Comparison of ENCODE assay signal across 1 cellular context in the genomic region with DNA sequence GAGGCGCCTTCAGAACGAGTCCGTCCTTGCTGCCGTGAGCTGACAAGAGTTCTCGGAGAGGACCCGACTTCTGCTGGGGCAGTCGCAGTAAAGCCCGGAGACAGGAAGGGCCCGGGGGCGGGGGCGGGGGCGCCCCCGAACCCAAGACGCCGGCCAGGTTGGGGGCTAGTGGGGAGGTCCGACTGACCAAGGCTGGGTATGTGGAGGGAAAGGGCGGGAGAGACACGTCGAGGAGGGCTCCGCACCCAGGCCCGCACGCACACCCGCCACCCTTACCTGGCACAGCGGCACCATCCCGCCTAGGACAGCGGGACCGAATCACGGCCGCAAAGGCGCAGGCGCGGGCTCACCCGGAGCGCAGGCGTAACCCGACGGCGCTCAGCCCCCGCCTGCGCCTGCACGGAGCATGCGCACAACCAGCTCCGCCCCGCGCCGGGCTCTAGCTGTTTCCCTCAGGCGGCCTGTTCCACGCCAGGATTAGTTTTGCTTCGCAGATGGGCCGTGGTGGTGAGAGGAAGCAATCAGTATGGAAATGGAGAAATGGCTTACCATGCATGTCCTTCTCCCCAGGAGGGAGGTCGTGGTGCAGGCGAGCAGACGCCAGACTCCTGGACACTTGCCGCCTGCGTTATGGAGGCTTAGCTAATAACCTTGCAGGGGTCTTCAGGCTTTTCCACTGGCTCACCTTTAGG.
TF ChIP-seq lines count a peak whose summit lies in the region.

Gene MOCS2 (minus strand): TSS at position 322 of the 692 bp plus-strand sequence. CDS start 2,583 bp downstream, outside the sequence.

TF ChIP-seq in K562, 482 proteins besides CTCF, POLR2A, EP300 and RAD21 (continued from another document and continues in another):
- TF ChIP-seq MAFG (tag; conservative IDR thresholded peaks at IDR 0.05) (no peak), MYC (IDR thresholded peaks at IDR 0.05; ENCODE audit: low read depth, low read length) (no peak), MYC (CRISPR knock-in tag; IDR thresholded peaks at IDR 0.05; ENCODE audit: borderline replicate concordance, low read depth) (no peak), HDAC1 (IDR thresholded peaks at IDR 0.05) (peak in 1 of 2 experiments; percentile 36; a peak in 1 of 4 replicates), RB1 (IDR thresholded peaks at IDR 0.05; ENCODE audit: low read depth) (peak; percentile 77; the same call in 1 of the 2 replicates), RBBP5 (IDR thresholded peaks at IDR 0.05; ENCODE audit: borderline replicate concordance, insufficient read depth, low read length, poor library complexity, severe bottlenecking) (peak; percentile 86), NRF1 (conservative IDR thresholded peaks at IDR 0.05 in 1 of 2, IDR thresholded peaks at IDR 0.05 in 1 of 2) (peak; percentile 99), MNT (conservative IDR thresholded peaks at IDR 0.05) (0 out of 4 replicates have a peak, but pooled peaks have one; percentile 6 to 43), RBM14 (IDR thresholded peaks at IDR 0.05; ENCODE audit: borderline replicate concordance, insufficient read depth, low read depth, low read length) (no peak), ATF7 (IDR thresholded peaks at IDR 0.05) (0 out of 2 replicates have a peak, but pooled peaks have one; percentile 38), MBD2 (IDR thresholded peaks at IDR 0.05; ENCODE audit: borderline replicate concordance, low read depth) (peak; percentile 52; the same call in 1 of the 2 replicates), ZFX (CRISPR knock-in tag; IDR thresholded peaks at IDR 0.05) (peak; percentile 84), HMGN3 (IDR thresholded peaks at IDR 0.05; ENCODE audit: borderline replicate concordance, extremely low read depth, insufficient read length, low read depth, low read length) (peak; percentile 80), HNRNPL (IDR thresholded peaks at IDR 0.05; ENCODE audit: low read depth, low read length) (0 out of 2 replicates have a peak, but pooled peaks have one; percentile 35), EP400 (IDR thresholded peaks at IDR 0.05) (peak; percentile 29; the same call in 1 of the 2 replicates), SMARCC2 (IDR thresholded peaks at IDR 0.05; ENCODE audit: low read depth) (no peak), ARID3B (CRISPR knock-in tag; IDR thresholded peaks at IDR 0.05; ENCODE audit: borderline replicate concordance) (no peak), VEZF1 (CRISPR knock-in tag; IDR thresholded peaks at IDR 0.05) (peak; percentile 89), ZSCAN29 (IDR thresholded peaks at IDR 0.05) (no peak), ZNF133 (CRISPR knock-in tag; IDR thresholded peaks at IDR 0.05) (no peak), SETDB1 (IDR thresholded peaks at IDR 0.05; ENCODE audit: low read length) (no peak), ZNF780A (CRISPR knock-in tag; IDR thresholded peaks at IDR 0.05) (no peak), CXXC5 (CRISPR knock-in tag; IDR thresholded peaks at IDR 0.05) (peak; percentile 70), MEIS2 (IDR thresholded peaks at IDR 0.05; ENCODE audit: partially characterized antibody) (peak; percentile 96), POLR2G (IDR thresholded peaks at IDR 0.05; ENCODE audit: low read depth, low read length) (peak; percentile 87), MIER1 (IDR thresholded peaks at IDR 0.05; ENCODE audit: low read depth) (no peak), SUPT5H (IDR thresholded peaks at IDR 0.05) (peak; percentile 84), EGR1 (conservative IDR thresholded peaks at IDR 0.05) (peak; percentile 95), YY1 (IDR thresholded peaks at IDR 0.05; ENCODE audit: borderline replicate concordance in 1 of 3, control insufficient read depth in 1 of 3, extremely low read depth in 1 of 3, insufficient read depth in 3 of 3, insufficient read length in 1 of 3, insufficient replicate concordance in 2 of 3, low read depth in 1 of 3, low read length in 2 of 3) (peak in 2 of 3 experiments; percentile 18 to 26), CBFA2T2 (conservative IDR thresholded peaks at IDR 0.05) (no peak)
- TF ChIP-seq, protein P1, sequence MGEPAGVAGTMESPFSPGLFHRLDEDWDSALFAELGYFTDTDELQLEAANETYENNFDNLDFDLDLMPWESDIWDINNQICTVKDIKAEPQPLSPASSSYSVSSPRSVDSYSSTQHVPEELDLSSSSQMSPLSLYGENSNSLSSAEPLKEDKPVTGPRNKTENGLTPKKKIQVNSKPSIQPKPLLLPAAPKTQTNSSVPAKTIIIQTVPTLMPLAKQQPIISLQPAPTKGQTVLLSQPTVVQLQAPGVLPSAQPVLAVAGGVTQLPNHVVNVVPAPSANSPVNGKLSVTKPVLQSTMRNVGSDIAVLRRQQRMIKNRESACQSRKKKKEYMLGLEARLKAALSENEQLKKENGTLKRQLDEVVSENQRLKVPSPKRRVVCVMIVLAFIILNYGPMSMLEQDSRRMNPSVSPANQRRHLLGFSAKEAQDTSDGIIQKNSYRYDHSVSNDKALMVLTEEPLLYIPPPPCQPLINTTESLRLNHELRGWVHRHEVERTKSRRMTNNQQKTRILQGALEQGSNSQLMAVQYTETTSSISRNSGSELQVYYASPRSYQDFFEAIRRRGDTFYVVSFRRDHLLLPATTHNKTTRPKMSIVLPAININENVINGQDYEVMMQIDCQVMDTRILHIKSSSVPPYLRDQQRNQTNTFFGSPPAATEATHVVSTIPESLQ (CRISPR knock-in tag; IDR thresholded peaks at IDR 0.05): no peak
- TF ChIP-seq, protein P2, sequence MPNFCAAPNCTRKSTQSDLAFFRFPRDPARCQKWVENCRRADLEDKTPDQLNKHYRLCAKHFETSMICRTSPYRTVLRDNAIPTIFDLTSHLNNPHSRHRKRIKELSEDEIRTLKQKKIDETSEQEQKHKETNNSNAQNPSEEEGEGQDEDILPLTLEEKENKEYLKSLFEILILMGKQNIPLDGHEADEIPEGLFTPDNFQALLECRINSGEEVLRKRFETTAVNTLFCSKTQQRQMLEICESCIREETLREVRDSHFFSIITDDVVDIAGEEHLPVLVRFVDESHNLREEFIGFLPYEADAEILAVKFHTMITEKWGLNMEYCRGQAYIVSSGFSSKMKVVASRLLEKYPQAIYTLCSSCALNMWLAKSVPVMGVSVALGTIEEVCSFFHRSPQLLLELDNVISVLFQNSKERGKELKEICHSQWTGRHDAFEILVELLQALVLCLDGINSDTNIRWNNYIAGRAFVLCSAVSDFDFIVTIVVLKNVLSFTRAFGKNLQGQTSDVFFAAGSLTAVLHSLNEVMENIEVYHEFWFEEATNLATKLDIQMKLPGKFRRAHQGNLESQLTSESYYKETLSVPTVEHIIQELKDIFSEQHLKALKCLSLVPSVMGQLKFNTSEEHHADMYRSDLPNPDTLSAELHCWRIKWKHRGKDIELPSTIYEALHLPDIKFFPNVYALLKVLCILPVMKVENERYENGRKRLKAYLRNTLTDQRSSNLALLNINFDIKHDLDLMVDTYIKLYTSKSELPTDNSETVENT (CRISPR knock-in tag; IDR thresholded peaks at IDR 0.05): 0 out of 2 replicates have a peak, but pooled peaks have one; percentile 24
- TF ChIP-seq, protein P3, sequence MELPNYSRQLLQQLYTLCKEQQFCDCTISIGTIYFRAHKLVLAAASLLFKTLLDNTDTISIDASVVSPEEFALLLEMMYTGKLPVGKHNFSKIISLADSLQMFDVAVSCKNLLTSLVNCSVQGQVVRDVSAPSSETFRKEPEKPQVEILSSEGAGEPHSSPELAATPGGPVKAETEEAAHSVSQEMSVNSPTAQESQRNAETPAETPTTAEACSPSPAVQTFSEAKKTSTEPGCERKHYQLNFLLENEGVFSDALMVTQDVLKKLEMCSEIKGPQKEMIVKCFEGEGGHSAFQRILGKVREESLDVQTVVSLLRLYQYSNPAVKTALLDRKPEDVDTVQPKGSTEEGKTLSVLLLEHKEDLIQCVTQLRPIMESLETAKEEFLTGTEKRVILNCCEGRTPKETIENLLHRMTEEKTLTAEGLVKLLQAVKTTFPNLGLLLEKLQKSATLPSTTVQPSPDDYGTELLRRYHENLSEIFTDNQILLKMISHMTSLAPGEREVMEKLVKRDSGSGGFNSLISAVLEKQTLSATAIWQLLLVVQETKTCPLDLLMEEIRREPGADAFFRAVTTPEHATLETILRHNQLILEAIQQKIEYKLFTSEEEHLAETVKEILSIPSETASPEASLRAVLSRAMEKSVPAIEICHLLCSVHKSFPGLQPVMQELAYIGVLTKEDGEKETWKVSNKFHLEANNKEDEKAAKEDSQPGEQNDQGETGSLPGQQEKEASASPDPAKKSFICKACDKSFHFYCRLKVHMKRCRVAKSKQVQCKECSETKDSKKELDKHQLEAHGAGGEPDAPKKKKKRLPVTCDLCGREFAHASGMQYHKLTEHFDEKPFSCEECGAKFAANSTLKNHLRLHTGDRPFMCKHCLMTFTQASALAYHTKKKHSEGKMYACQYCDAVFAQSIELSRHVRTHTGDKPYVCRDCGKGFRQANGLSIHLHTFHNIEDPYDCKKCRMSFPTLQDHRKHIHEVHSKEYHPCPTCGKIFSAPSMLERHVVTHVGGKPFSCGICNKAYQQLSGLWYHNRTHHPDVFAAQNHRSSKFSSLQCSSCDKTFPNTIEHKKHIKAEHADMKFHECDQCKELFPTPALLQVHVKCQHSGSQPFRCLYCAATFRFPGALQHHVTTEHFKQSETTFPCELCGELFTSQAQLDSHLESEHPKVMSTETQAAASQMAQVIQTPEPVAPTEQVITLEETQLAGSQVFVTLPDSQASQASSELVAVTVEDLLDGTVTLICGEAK (IDR thresholded peaks at IDR 0.05): 0 out of 2 replicates have a peak, but pooled peaks have one; percentile 41
- TF ChIP-seq, protein P3 (CRISPR knock-in tag; IDR thresholded peaks at IDR 0.05): no peak
- TF ChIP-seq, protein P4, sequence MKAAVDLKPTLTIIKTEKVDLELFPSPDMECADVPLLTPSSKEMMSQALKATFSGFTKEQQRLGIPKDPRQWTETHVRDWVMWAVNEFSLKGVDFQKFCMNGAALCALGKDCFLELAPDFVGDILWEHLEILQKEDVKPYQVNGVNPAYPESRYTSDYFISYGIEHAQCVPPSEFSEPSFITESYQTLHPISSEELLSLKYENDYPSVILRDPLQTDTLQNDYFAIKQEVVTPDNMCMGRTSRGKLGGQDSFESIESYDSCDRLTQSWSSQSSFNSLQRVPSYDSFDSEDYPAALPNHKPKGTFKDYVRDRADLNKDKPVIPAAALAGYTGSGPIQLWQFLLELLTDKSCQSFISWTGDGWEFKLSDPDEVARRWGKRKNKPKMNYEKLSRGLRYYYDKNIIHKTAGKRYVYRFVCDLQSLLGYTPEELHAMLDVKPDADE (conservative IDR thresholded peaks at IDR 0.05; ENCODE audit: control insufficient read depth, low read depth, low read length): 0 out of 2 replicates have a peak, but pooled peaks have one; percentile 56
